ENCODE assay signal across 1 cellular context in the genomic region with DNA sequence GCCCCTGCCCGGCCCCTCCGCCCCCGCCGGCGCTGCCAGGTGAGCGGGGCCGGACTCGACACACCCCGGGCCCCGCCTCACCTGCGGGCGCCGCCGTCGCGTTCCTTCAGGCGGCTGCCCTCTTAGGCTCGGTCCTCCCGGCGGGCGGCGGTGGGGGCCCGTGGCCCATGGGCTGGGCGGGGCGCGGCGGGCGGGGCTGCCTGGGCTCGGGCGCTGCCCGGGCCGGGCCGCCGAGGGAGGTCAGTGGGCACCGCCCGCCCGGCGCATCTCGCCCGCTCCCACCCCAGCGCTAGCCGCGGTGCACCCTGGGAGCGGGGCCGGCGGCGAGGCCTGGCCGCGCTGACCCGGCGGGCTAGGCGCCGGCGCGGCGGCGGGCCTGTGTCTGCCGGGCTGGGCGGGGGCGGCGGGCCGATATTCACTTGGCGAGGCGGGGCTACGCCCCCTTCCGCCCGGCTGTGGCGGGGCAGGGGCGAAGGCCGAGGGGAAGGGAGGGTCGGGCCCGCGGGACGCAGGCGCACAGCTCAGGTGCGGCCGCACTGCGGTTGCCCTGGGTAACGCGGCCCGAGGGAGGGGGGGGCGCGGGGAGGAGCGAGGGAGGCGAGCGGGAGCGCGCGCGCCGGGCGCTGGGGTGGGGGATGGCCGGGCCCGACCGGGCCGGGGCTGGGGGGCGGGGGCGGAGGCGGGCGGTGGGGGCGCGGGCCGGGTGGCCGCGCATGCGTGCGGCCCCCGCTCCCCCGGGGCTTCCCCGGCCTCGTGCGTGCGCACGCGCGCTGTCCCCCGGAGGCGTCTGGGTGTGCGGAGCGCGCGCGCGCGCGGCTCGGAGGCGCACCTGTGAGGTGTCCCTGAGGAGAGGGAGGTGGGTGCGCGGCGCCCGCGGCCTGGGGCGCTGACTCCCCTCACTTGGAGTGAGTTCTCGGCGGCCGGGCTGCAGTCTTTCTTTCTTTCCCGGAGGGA.
A peak's percentile ranks its signal among the peaks of the same experiment; 100 is the strongest.
TF ChIP-seq lines count a peak whose summit lies in the region.

A gene with protein sequence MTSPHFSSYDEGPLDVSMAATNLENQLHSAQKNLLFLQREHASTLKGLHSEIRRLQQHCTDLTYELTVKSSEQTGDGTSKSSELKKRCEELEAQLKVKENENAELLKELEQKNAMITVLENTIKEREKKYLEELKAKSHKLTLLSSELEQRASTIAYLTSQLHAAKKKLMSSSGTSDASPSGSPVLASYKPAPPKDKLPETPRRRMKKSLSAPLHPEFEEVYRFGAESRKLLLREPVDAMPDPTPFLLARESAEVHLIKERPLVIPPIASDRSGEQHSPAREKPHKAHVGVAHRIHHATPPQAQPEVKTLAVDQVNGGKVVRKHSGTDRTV (minus strand): TSS at position 384 of the 954 bp plus-strand sequence. CDS start 28,526 bp downstream, outside the sequence.
A gene (plus strand): TSS at position 768 of the 954 bp plus-strand sequence. CDS start 38,930 bp downstream, outside the sequence.

TF ChIP-seq in SK-N-SH, 30 proteins besides CTCF, POLR2A, EP300 and RAD21 (continued from another document):
- TF ChIP-seq, protein P1, sequence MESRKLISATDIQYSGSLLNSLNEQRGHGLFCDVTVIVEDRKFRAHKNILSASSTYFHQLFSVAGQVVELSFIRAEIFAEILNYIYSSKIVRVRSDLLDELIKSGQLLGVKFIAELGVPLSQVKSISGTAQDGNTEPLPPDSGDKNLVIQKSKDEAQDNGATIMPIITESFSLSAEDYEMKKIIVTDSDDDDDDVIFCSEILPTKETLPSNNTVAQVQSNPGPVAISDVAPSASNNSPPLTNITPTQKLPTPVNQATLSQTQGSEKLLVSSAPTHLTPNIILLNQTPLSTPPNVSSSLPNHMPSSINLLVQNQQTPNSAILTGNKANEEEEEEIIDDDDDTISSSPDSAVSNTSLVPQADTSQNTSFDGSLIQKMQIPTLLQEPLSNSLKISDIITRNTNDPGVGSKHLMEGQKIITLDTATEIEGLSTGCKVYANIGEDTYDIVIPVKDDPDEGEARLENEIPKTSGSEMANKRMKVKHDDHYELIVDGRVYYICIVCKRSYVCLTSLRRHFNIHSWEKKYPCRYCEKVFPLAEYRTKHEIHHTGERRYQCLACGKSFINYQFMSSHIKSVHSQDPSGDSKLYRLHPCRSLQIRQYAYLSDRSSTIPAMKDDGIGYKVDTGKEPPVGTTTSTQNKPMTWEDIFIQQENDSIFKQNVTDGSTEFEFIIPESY (IDR thresholded peaks at IDR 0.05; ENCODE audit: borderline replicate concordance, low read depth), result no peak
- TF ChIP-seq CHD2 (IDR thresholded peaks at IDR 0.05; ENCODE audit: low read length, partially characterized antibody) (peak; percentile 23), POLR2AphosphoS5 (IDR thresholded peaks at IDR 0.05; ENCODE audit: low read depth, low read length) (peak; percentile 34)
TF ChIP-seq in SK-N-SH: peak in this region for 4.
